In the genomic region with DNA sequence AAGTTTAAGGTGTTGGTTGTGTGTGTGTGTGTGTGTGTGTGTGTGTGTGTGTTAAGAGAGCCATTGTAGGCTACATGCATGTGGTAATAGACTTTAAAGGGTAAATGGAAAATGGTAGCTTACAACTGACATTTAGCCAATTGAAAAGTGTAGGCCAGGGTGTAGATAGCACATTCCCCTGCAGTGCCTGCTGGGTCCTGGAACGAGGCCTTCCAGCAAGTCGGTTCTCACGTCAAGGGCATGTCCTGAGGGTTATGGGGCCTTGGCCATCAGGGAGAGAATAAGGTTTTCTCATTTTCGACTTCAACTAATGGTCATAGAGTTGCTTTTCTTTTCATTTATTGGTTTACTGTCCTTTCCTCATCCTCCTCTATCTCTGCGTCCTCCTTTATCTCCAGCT, we compare ENCODE assay signal across 18 cellular contexts.
A peak's percentile ranks its signal among the peaks of the same experiment; 100 is the strongest.
DNase-seq lines count a peak whose midpoint lies in the region; ATAC-seq and TF ChIP-seq lines count a peak whose summit lies in the region.
"Had no signal": no experiment of that assay in that cellular context is flagged by ENCODE, and none has a peak within 500 bp of the region (broad histone marks: within the 10 kb centered on the region; RNA-seq: fewer than 3 reads in every experiment).

No MANE protein-coding gene starts in this region.

- no peaks in the 10 kb centered on the region for H3K9me3 Mint-ChIP-seq in activated CD4-positive, alpha-beta T cell treated with anti-CD3 and anti-CD28 coated beads, Interleukin-2, amount 10 ng/mL, durations not matched to agents 7 days and 5 days
- no peaks in the 10 kb centered on the region for H3K9me3 Mint-ChIP-seq in CD4-positive, CD25-positive, alpha-beta regulatory T cell
- peaks cover 0 to 5% (median 0%) of the 10 kb centered on the region in 5 experiments for H3K9me3 Mint-ChIP-seq in brain
- no peaks in the 10 kb centered on the region for H3K9me3 Mint-ChIP-seq in WTC11

- H3K4me3 ChIP-seq in CD4-positive, CD25-positive, alpha-beta regulatory T cell (ENCODE audit: low read depth, low read length): no peak overlapping the region
- no peak overlapping the region for H3K4me3 ChIP-seq in upper lobe of left lung

- POLR2A ChIA-PET in activated CD4-positive, alpha-beta T cell treated with anti-CD3 and anti-CD28 coated beads, Interleukin-2, amount 10 ng/mL, durations not matched to agents 7 days and 5 days (lab: Charles Lee): no interaction called here
- POLR2A ChIA-PET in WTC11 (lab: Charles Lee): no interaction called here

- CTCF ChIA-PET in activated CD4-positive, alpha-beta T cell treated with anti-CD3 and anti-CD28 coated beads, Interleukin-2, amount 10 ng/mL, durations not matched to agents 7 days and 5 days (lab: Charles Lee): interaction anchor here (0.8 to 1.7 kb wide), 3 partner anchors 10 to 16 kb away, joined by 3 to 5 read pairs (median 4); no protein-coding TSS in a partner anchor
- CTCF ChIA-PET in WTC11 (lab: Charles Lee): interaction anchor here (1.5 kb wide), 1 partner anchor 40 kb away, joined by 3 read pairs; no protein-coding TSS in a partner anchor

- no peaks in the 10 kb centered on the region for H3K36me3 ChIP-seq in CD4-positive, CD25-positive, alpha-beta regulatory T cell (ENCODE audit: control insufficient read depth, insufficient read depth, low read length)
- H3K36me3 ChIP-seq in KOPT-K1 (ENCODE audit: insufficient read depth, low read length) (no peaks in the 10 kb centered on the region), upper lobe of left lung (no peaks in the 10 kb centered on the region)

- WGBS in upper lobe of left lung, 2 donors: 78 to 84% methylated on average over 5 of the region's 5 CpGs

- H3K27me3 Mint-ChIP-seq in activated CD4-positive, alpha-beta T cell treated with anti-CD3 and anti-CD28 coated beads, Interleukin-2, amount 10 ng/mL, durations not matched to agents 7 days and 5 days: no peaks in the 10 kb centered on the region
- no peaks in the 10 kb centered on the region for H3K27me3 Mint-ChIP-seq in CD4-positive, CD25-positive, alpha-beta regulatory T cell
- H3K27me3 Mint-ChIP-seq in brain: peaks cover 3% of the 10 kb centered on the region
- no peaks in the 10 kb centered on the region for H3K27me3 Mint-ChIP-seq in WTC11 (ENCODE audit: low read depth)
- H3K27me3 Mint-ChIP-seq: B cell had no signal

- TF ChIP-seq EP300 in upper lobe of left lung (IDR thresholded peaks at IDR 0.05): no peak

- no peak for DNase-seq in activated CD4-positive, alpha-beta T cell treated with anti-CD3 and anti-CD28 coated beads, Interleukin-2, amount 10 ng/mL, durations not matched to agents 7 days and 5 days
- no peak for DNase-seq in activated CD4-positive, alpha-beta T cell treated with anti-CD3 and anti-CD28 coated beads, Interleukin-2, amount 50 U/mL, for 4 hours
- DNase-seq in CD4-positive, CD25-positive, alpha-beta regulatory T cell: no peak
- DNase-seq in WTC11 (ENCODE audit: low spot score) (no peak), upper lobe of left lung (no peak)
- DNase-seq: DMS 273 treated with DMSO at 0.1 percent for 48 hours, GOT3, KBM-7, NCI-H1105, NCI-H187 treated with DMSO at 0.1 percent for 48 hours, NCI-H2171, NCI-H774, SIG-M5 had no signal

- no peak for ATAC-seq in CD4-positive, CD25-positive, alpha-beta regulatory T cell (ENCODE audit: low read depth in 2 of 2)
- ATAC-seq in WTC11: no peak
- no peak for ATAC-seq in upper lobe of left lung (ENCODE audit: low FRiP score in 2 of 2)
- ATAC-seq in HG02973 (IDR thresholded peaks at IDR 0.05; ENCODE audit: unreplicated experiment): no peak
- ATAC-seq: Panc1 had no signal

- peaks cover 26% of the 10 kb centered on the region for H3K36me3 Mint-ChIP-seq in activated CD4-positive, alpha-beta T cell treated with anti-CD3 and anti-CD28 coated beads, Interleukin-2, amount 10 ng/mL, durations not matched to agents 7 days and 5 days (ENCODE audit: low read depth)
- peaks cover 3% of the 10 kb centered on the region for H3K36me3 Mint-ChIP-seq in CD4-positive, CD25-positive, alpha-beta regulatory T cell
- H3K36me3 Mint-ChIP-seq in brain: peaks cover 9% of the 10 kb centered on the region
- H3K36me3 Mint-ChIP-seq in WTC11: no peaks in the 10 kb centered on the region

- no peak for TF ChIP-seq POLR2A in upper lobe of left lung (IDR thresholded peaks at IDR 0.05)

- H3K27me3 ChIP-seq in CD4-positive, CD25-positive, alpha-beta regulatory T cell (ENCODE audit: control insufficient read depth, insufficient read depth, low read length): no peaks in the 10 kb centered on the region
- no peaks in the 10 kb centered on the region for H3K27me3 ChIP-seq in upper lobe of left lung

- H3K4me1 Mint-ChIP-seq in activated CD4-positive, alpha-beta T cell treated with anti-CD3 and anti-CD28 coated beads, Interleukin-2, amount 10 ng/mL, durations not matched to agents 7 days and 5 days: peaks cover 82% of the 10 kb centered on the region
- peaks cover 22 to 75% (median 58%) of the 10 kb centered on the region in 4 donors for H3K4me1 Mint-ChIP-seq in CD4-positive, CD25-positive, alpha-beta regulatory T cell
- H3K4me1 Mint-ChIP-seq in brain (peaks cover 20% of the 10 kb centered on the region), WTC11 (peaks cover 12% of the 10 kb centered on the region)

- H3K27ac ChIP-seq in CD4-positive, CD25-positive, alpha-beta regulatory T cell (ENCODE audit: insufficient read depth, low read length, poor library complexity, severe bottlenecking): no peak overlapping the region
- H3K27ac ChIP-seq in KOPT-K1 (ENCODE audit: low read depth, low read length, poor library complexity, severe bottlenecking): peak overlapping the region; percentile 26
- H3K27ac ChIP-seq in upper lobe of left lung: no peak overlapping the region

- H3K27ac Mint-ChIP-seq in activated CD4-positive, alpha-beta T cell treated with anti-CD3 and anti-CD28 coated beads, Interleukin-2, amount 10 ng/mL, durations not matched to agents 7 days and 5 days: peak overlapping the region; percentile 71
- peak overlapping the region in 2 of 3 donors; percentile 5 to 10 for H3K27ac Mint-ChIP-seq in CD4-positive, CD25-positive, alpha-beta regulatory T cell
- H3K27ac Mint-ChIP-seq in brain: peak overlapping the region in 4 of 5 experiments; percentile 21 to 87 (median 47)
- no peak overlapping the region for H3K27ac Mint-ChIP-seq in WTC11
- H3K27ac Mint-ChIP-seq: B cell had no signal

- H3K4me3 Mint-ChIP-seq in activated CD4-positive, alpha-beta T cell treated with anti-CD3 and anti-CD28 coated beads, Interleukin-2, amount 10 ng/mL, durations not matched to agents 7 days and 5 days: no peak overlapping the region
- H3K4me3 Mint-ChIP-seq in CD4-positive, CD25-positive, alpha-beta regulatory T cell: peak overlapping the region in 1 of 4 donors; percentile 59
- H3K4me3 Mint-ChIP-seq in brain (no peak overlapping the region), WTC11 (no peak overlapping the region)
- H3K4me3 Mint-ChIP-seq: B cell had no signal

- TF ChIP-seq CTCF in brain (conservative IDR thresholded peaks at IDR 0.05) (no peak), WTC11 (IDR thresholded peaks at IDR 0.05) (no peak), upper lobe of left lung (IDR thresholded peaks at IDR 0.05) (no peak)

- H3K4me1 ChIP-seq in CD4-positive, CD25-positive, alpha-beta regulatory T cell (ENCODE audit: control insufficient read depth, insufficient read depth, low read length, poor library complexity, severe bottlenecking): peaks cover 14% of the 10 kb centered on the region
- peaks cover 0 to 15% (median 8%) of the 10 kb centered on the region in 4 donors for H3K4me1 ChIP-seq in upper lobe of left lung

- no peaks in the 10 kb centered on the region for H3K9me3 ChIP-seq in CD4-positive, CD25-positive, alpha-beta regulatory T cell (ENCODE audit: control insufficient read depth in 2 of 2, low read length in 2 of 2)
- H3K9me3 ChIP-seq in KOPT-K1 (ENCODE audit: insufficient read depth, low read length, poor library complexity, severe bottlenecking): no peaks in the 10 kb centered on the region
- no peaks in the 10 kb centered on the region for H3K9me3 ChIP-seq in upper lobe of left lung

TF ChIP-seq in WTC11, 78 proteins besides CTCF, POLR2A, EP300 and RAD21:
- no peak for TF ChIP-seq HMGA2 (CRISPR knock-in tag; IDR thresholded peaks at IDR 0.05)
TF ChIP-seq in WTC11: peak in this region for 0.
